In genomic region chr6:119078449-119079287, GRCh38 we compare ENCODE assay signal across 8 cellular contexts. TPM values are rescaled to one million over a fixed set of nuclear protein-coding genes. Genes with fewer than 3 reads are reported as not detected.
DNase-seq lines count a peak whose midpoint lies in the region; ATAC-seq and TF ChIP-seq lines count a peak whose summit lies in the region.

Gene FAM184A (minus strand): TSS chr6:119078664. CDS start chr6:119078299, 365 bp downstream.

- no peak for TF ChIP-seq EP300 in esophagus muscularis mucosa (IDR thresholded peaks at IDR 0.05)

- TF ChIP-seq CTCF in OCI-LY3 (IDR thresholded peaks at IDR 0.05; ENCODE audit: low read depth, low read length) (peak; percentile 29), esophagus muscularis mucosa (IDR thresholded peaks at IDR 0.05) (peak; percentile 19 to 53 (median 29))

- H3K4me2 ChIP-seq in OCI-LY3 (ENCODE audit: low read length), result peak within 1 kb of the TSS; percentile 78

- ATAC-seq in GM19467 (IDR thresholded peaks at IDR 0.05; ENCODE audit: unreplicated experiment), result peak; percentile 70
- peak; percentile 69 to 77 for ATAC-seq in activated T-cell treated with anti-CD3 and anti-CD28 coated beads, Interleukin-2, amount 50 U/mL, for 4 hours

- H3K79me2 ChIP-seq in OCI-LY3 (ENCODE audit: low read length), result no peaks in the 10 kb centered on the region

- no peaks in the 10 kb centered on the region for H3K36me3 ChIP-seq in OCI-LY3 (replicated peaks; ENCODE audit: low read depth, low read length)
- no peaks in the 10 kb centered on the region for H3K36me3 ChIP-seq in esophagus muscularis mucosa

- peak within 1 kb of the TSS; percentile 89 for H2AFZ ChIP-seq in OCI-LY3 (ENCODE audit: low read depth, low read length)

- no peaks in the 10 kb centered on the region; the same call in 1 of the 2 replicates for H3K27me3 ChIP-seq in OCI-LY3 (ENCODE audit: low read depth, low read length)
- no peaks in the 10 kb centered on the region for H3K27me3 ChIP-seq in esophagus muscularis mucosa

- peak within 1 kb of the TSS; percentile 62 for H3K9ac ChIP-seq in OCI-LY3 (ENCODE audit: low read length)

- no peaks in the 10 kb centered on the region for H3K9me3 ChIP-seq in OCI-LY3 (ENCODE audit: insufficient read depth, low read length)
- no peaks in the 10 kb centered on the region for H3K9me3 ChIP-seq in esophagus muscularis mucosa

- H4K20me1 ChIP-seq in OCI-LY3 (ENCODE audit: insufficient read depth, low read length), result no peaks in the 10 kb centered on the region

- H3K9me3 Mint-ChIP-seq in activated T-cell treated with anti-CD3 and anti-CD28 coated beads, Interleukin-2, amount 50 U/mL, for 4 hours, result peaks cover 13% of the 10 kb centered on the region

- H3K4me3 ChIP-seq in OCI-LY3 (ENCODE audit: low read length) (peak within 1 kb of the TSS; percentile 90), esophagus muscularis mucosa (peak within 1 kb of the TSS; percentile 85 to 90 (median 88))

- peaks cover 20% of the 10 kb centered on the region for H3K4me1 ChIP-seq in OCI-LY3 (ENCODE audit: low read length)
- peaks cover 7 to 52% (median 35%) of the 10 kb centered on the region in 4 donors for H3K4me1 ChIP-seq in esophagus muscularis mucosa

- H3K27ac ChIP-seq in OCI-LY3 (ENCODE audit: low read length) (no peak within 1 kb of the TSS), esophagus muscularis mucosa (replicated peaks in 1 of 4) (peak within 1 kb of the TSS; percentile 88 to 96 (median 92))

- WGBS in esophagus muscularis mucosa, result 2% methylated on average over 18 of the region's 91 CpGs

- H3K4me1 Mint-ChIP-seq in activated T-cell treated with anti-CD3 and anti-CD28 coated beads, Interleukin-2, amount 50 U/mL, for 4 hours (ENCODE audit: low read depth), result peaks cover 39% of the 10 kb centered on the region

- no peaks in the 10 kb centered on the region for H3K27me3 Mint-ChIP-seq in activated T-cell treated with anti-CD3 and anti-CD28 coated beads, Interleukin-2, amount 50 U/mL, for 4 hours (ENCODE audit: low read depth)

- intact Hi-C loops in esophagus muscularis mucosa (cut with DNase I), result loop anchor here (2.0 kb wide), 1 partner anchor 30 kb away; no protein-coding TSS in a partner anchor

- H3K4me3 Mint-ChIP-seq in activated T-cell treated with anti-CD3 and anti-CD28 coated beads, Interleukin-2, amount 50 U/mL, for 4 hours, result peak within 1 kb of the TSS; percentile 93

- DNase-seq in CD1c-positive myeloid dendritic cell (ENCODE audit: extremely low spot score) (peak; percentile 69), HK-2 (ENCODE audit: unreplicated experiment) (peak; percentile 60), esophagus muscularis mucosa (ENCODE audit: extremely low spot score) (peak; percentile 91), myocyte (ENCODE audit: low read depth) (peak; percentile 63)
- DNase-seq in activated T-cell treated with anti-CD3 and anti-CD28 coated beads, Interleukin-2, amount 50 U/mL, for 4 hours, result peak; percentile 61
- peak; percentile 43 to 46 for DNase-seq in stimulated activated CD8-positive, alpha-beta memory T cell treated with anti-CD3 and anti-CD28 coated beads, Interleukin-7, amount 100 ng/mL, for 48 hours (ENCODE audit: extremely low read depth in 1 of 2, low read depth in 1 of 2)

- TF ChIP-seq POLR2A in esophagus muscularis mucosa (IDR thresholded peaks at IDR 0.05; ENCODE audit: low read depth), result no peak

- no peaks in the 10 kb centered on the region for H3K36me3 Mint-ChIP-seq in activated T-cell treated with anti-CD3 and anti-CD28 coated beads, Interleukin-2, amount 50 U/mL, for 4 hours (ENCODE audit: insufficient read depth)

RNA-seq across cellular contexts. Expression of gene FAM184A, which starts in this region (rescaled TPM):
- 10 to 100 TPM in 2 of 3 donors, 1 to 10 TPM in 1; 8.6 to 10.9 (median 10.4) TPM for total RNA-seq in activated T-cell treated with anti-CD3 and anti-CD28 coated beads, Interleukin-2, amount 50 U/mL, for 4 hours
- total RNA-seq in esophagus muscularis mucosa (10 to 100 TPM in 1 of 4 donors, 1 to 10 TPM in 3; 7.6 to 11.2 (median 9.0) TPM), myocyte (0.99 and 1.5 TPM in 2 replicates)
- 0.33 TPM for polyA plus RNA-seq in myocyte (2012)
